In the genomic region with DNA sequence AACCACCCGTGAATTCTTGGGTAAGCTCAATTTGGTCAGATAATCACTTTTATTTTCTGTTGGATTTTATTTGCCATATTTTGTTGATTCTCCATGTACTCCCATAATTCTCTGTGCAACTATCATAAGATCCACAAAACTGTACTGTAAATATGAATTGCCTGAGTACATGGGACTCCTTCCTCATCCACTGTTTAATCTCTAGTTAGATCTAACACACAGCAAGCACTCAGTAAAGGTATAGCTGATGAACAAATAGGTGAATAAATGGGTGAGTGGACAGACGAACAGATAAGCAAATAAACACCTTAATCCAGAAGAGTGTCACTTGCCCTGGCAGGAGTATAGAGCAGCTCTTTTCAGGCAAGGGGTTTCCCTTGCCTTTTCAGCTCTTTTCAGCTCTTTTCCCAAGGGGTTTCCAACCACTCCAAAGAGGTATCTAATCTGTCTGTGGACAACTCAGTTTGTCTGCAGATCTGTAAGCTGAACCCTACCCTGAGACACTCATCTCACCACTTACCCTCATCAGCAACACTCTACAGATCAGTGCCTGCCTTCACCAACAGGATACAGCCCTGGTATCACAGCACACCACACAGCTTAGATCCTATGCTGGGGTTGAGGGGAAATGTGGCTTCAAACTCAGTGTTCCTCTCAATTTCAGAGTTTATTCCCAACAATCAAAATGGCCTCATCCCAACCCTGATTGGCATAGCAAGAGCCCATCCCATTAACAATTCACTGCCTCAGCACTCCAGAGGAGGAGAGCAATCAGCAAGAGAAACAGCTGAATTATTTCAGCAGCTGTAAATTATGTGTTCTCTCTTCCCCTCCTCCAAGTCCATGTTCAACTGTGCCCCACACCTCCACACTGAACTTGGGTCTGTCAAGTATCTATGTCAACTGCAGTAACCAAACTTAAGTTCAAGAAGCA, we compare ENCODE assay signal across 9 cellular contexts. TPM values are rescaled to one million over a fixed set of nuclear protein-coding genes. Genes with fewer than 3 reads are reported as not detected.
DNase-seq lines count a peak whose midpoint lies in the region; ATAC-seq and TF ChIP-seq lines count a peak whose summit lies in the region.
"Had no signal": no experiment of that assay in that cellular context is flagged by ENCODE, and none has a peak within 500 bp of the region (broad histone marks: within the 10 kb centered on the region; RNA-seq: fewer than 3 reads in every experiment).

No MANE protein-coding gene starts in this region.

- no peak for DNase-seq in activated CD8-positive, alpha-beta memory T cell treated with anti-CD3 and anti-CD28 coated beads, Interleukin-2, amount 10 ng/mL, durations not matched to agents 7 days and 5 days
- no peak for DNase-seq in activated CD8-positive, alpha-beta memory T cell treated with anti-CD3 and anti-CD28 coated beads, Interleukin-2, amount 50 U/mL, for 4 hours
- DNase-seq in NCI-H510A treated with DMSO at 0.1 percent for 48 hours (lab: John Stamatoyannopoulos, UW) (peak; percentile 87), right atrium auricular region (ENCODE audit: low spot score) (no peak), upper lobe of left lung (no peak), iPS-NIHi7 (ENCODE audit: extremely low spot score) (no peak), GF-D8 (lab: John Stamatoyannopoulos, UW) (no peak)
- DNase-seq in activated CD4-positive, CD25-positive, alpha-beta regulatory T cell treated with anti-CD3 and anti-CD28 coated beads, Interleukin-2, amount 50 U/mL, for 72 hours, result no peak
- DNase-seq: activated CD4-positive, CD25-positive, alpha-beta regulatory T cell had no signal

- H3K27me3 Mint-ChIP-seq in activated CD8-positive, alpha-beta memory T cell treated with anti-CD3 and anti-CD28 coated beads, Interleukin-2, amount 10 ng/mL, durations not matched to agents 7 days and 5 days, result no peaks in the 10 kb centered on the region

- whole genome bisulfite sequencing in upper lobe of left lung, 2 donors, result 57 to 68% methylated on average over 2 of the region's 2 CpGs

- TF ChIP-seq CTCF in right atrium auricular region (IDR thresholded peaks at IDR 0.05), result no peak
- TF ChIP-seq CTCF in upper lobe of left lung (IDR thresholded peaks at IDR 0.05), result no peak

- CTCF ChIA-PET in activated CD8-positive, alpha-beta memory T cell treated with anti-CD3 and anti-CD28 coated beads, Interleukin-2, amount 10 ng/mL, durations not matched to agents 7 days and 5 days (lab: Charles Lee), result no interaction called here

- H3K27ac ChIP-seq in right atrium auricular region (peak overlapping the region; percentile 57 to 59), upper lobe of left lung (peak overlapping the region in 3 of 4 donors; percentile 35 to 40 (median 40))

- ATAC-seq in activated CD8-positive, alpha-beta memory T cell treated with anti-CD3 and anti-CD28 coated beads, Interleukin-2, amount 10 ng/mL, durations not matched to agents 7 days and 5 days, result peak; percentile 65
- no peak for ATAC-seq in upper lobe of left lung (ENCODE audit: low FRiP score in 2 of 2)

- H3K9me3 ChIP-seq in right atrium auricular region (no peaks in the 10 kb centered on the region), upper lobe of left lung (no peaks in the 10 kb centered on the region)

- H3K36me3 ChIP-seq in right atrium auricular region (no peaks in the 10 kb centered on the region), upper lobe of left lung (no peaks in the 10 kb centered on the region)

- TF ChIP-seq POLR2A in upper lobe of left lung (IDR thresholded peaks at IDR 0.05), result no peak

- H3K4me3 ChIP-seq in right atrium auricular region (no peak overlapping the region), upper lobe of left lung (no peak overlapping the region)

- H3K27me3 ChIP-seq in right atrium auricular region (no peaks in the 10 kb centered on the region), upper lobe of left lung (no peaks in the 10 kb centered on the region)

- H3K27ac Mint-ChIP-seq in activated CD8-positive, alpha-beta memory T cell treated with anti-CD3 and anti-CD28 coated beads, Interleukin-2, amount 10 ng/mL, durations not matched to agents 7 days and 5 days, result no peak overlapping the region

- H3K4me3 Mint-ChIP-seq in activated CD8-positive, alpha-beta memory T cell treated with anti-CD3 and anti-CD28 coated beads, Interleukin-2, amount 10 ng/mL, durations not matched to agents 7 days and 5 days, result no peak overlapping the region

- no peaks in the 10 kb centered on the region for H3K36me3 Mint-ChIP-seq in activated CD8-positive, alpha-beta memory T cell treated with anti-CD3 and anti-CD28 coated beads, Interleukin-2, amount 10 ng/mL, durations not matched to agents 7 days and 5 days

- H3K9me3 Mint-ChIP-seq in activated CD8-positive, alpha-beta memory T cell treated with anti-CD3 and anti-CD28 coated beads, Interleukin-2, amount 10 ng/mL, durations not matched to agents 7 days and 5 days (ENCODE audit: low read depth), result no peaks in the 10 kb centered on the region

- no peak for TF ChIP-seq EP300 in upper lobe of left lung (IDR thresholded peaks at IDR 0.05)

- H3K4me1 ChIP-seq in right atrium auricular region (peaks cover 0 to 50% of the 10 kb centered on the region in 2 donors), upper lobe of left lung (peaks cover 39 to 59% (median 49%) of the 10 kb centered on the region in 4 donors)

- peaks cover 13% of the 10 kb centered on the region for H3K4me1 Mint-ChIP-seq in activated CD8-positive, alpha-beta memory T cell treated with anti-CD3 and anti-CD28 coated beads, Interleukin-2, amount 10 ng/mL, durations not matched to agents 7 days and 5 days

RNA-seq across cellular contexts. Expression of a gene that starts 51.1 kb away (rescaled TPM):
- 10 to 100 TPM; 23.9 to 24.5 TPM for total RNA-seq in activated CD8-positive, alpha-beta memory T cell treated with anti-CD3 and anti-CD28 coated beads, Interleukin-2, amount 10 ng/mL, durations not matched to agents 7 days and 5 days
- 10 to 100 TPM; 32.7 to 41.3 TPM for total RNA-seq in right atrium auricular region
- 10 to 100 TPM; 30.2 to 83.8 (median 51.2) TPM for total RNA-seq in upper lobe of left lung
